In genomic region chr3:147356145-147356908, GRCh38 we compare ENCODE assay signal across 1 cellular context.
TF ChIP-seq lines count a peak whose summit lies in the region.

No MANE protein-coding gene starts in this region.

TF ChIP-seq in WTC11, 78 proteins besides CTCF, POLR2A, EP300 and RAD21 (continued from another document):
- TF ChIP-seq E2F4 (CRISPR knock-in tag; IDR thresholded peaks at IDR 0.05; ENCODE audit: borderline replicate concordance, low read depth): no peak
- TF ChIP-seq TCF7 (CRISPR knock-in tag; IDR thresholded peaks at IDR 0.05; ENCODE audit: low read depth): no peak
- TF ChIP-seq ZNF121 (CRISPR knock-in tag; IDR thresholded peaks at IDR 0.05): no peak
- TF ChIP-seq ZNF396 (CRISPR knock-in tag; IDR thresholded peaks at IDR 0.05; ENCODE audit: borderline replicate concordance): no peak
- no peak for TF ChIP-seq HMGA2 (CRISPR knock-in tag; IDR thresholded peaks at IDR 0.05)
- no peak for TF ChIP-seq CREM (CRISPR knock-in tag; IDR thresholded peaks at IDR 0.05)
- no peak for TF ChIP-seq CDX4 (CRISPR knock-in tag; IDR thresholded peaks at IDR 0.05; ENCODE audit: borderline replicate concordance)
- TF ChIP-seq ZNF263 (CRISPR knock-in tag; IDR thresholded peaks at IDR 0.05; ENCODE audit: low read depth): no peak
- TF ChIP-seq ZNF416 (CRISPR knock-in tag; IDR thresholded peaks at IDR 0.05): no peak
- no peak for TF ChIP-seq IRF2 (CRISPR knock-in tag; IDR thresholded peaks at IDR 0.05; ENCODE audit: borderline replicate concordance, low read depth)
- TF ChIP-seq NR3C1 (CRISPR knock-in tag; conservative IDR thresholded peaks at IDR 0.05; ENCODE audit: low read depth): no peak
- TF ChIP-seq TP53 (CRISPR knock-in tag; IDR thresholded peaks at IDR 0.05): no peak
